7 cellular contexts compared by ENCODE assay signal in genomic region chr14:21095430-21096205, GRCh38. TPM values are rescaled to one million over a fixed set of nuclear protein-coding genes. Genes with fewer than 3 reads are reported as not detected.
DNase-seq lines count a peak whose midpoint lies in the region; ATAC-seq, FAIRE-seq and TF ChIP-seq lines count a peak whose summit lies in the region.
"Had no signal": no experiment of that assay in that cellular context is flagged by ENCODE, and none has a peak within 500 bp of the region (broad histone marks: within the 10 kb centered on the region; RNA-seq: fewer than 3 reads in every experiment).

No MANE protein-coding gene starts in this region.

- H3K27ac Mint-ChIP-seq in CD8-positive, alpha-beta T cell, result peak overlapping the region; percentile 57
- H3K27ac Mint-ChIP-seq in activated CD8-positive, alpha-beta T cell treated with anti-CD3 and anti-CD28 coated beads for 36 hours, result no peak overlapping the region

- peaks cover 24% of the 10 kb centered on the region for H3K4me1 Mint-ChIP-seq in CD8-positive, alpha-beta T cell (ENCODE audit: low read depth)
- H3K4me1 Mint-ChIP-seq in activated CD8-positive, alpha-beta T cell treated with anti-CD3 and anti-CD28 coated beads for 36 hours (ENCODE audit: low read depth), result peaks cover 18% of the 10 kb centered on the region

- TF ChIP-seq CTCF in CD8-positive, alpha-beta T cell (IDR thresholded peaks at IDR 0.05), result no peak
- TF ChIP-seq CTCF in activated CD8-positive, alpha-beta T cell treated with anti-CD3 and anti-CD28 coated beads for 36 hours (IDR thresholded peaks at IDR 0.05), result no peak

- no peaks in the 10 kb centered on the region for H3K36me3 ChIP-seq in CD8-positive, alpha-beta T cell (ENCODE audit: insufficient read depth, low read length)
- peaks cover 25% of the 10 kb centered on the region for H3K36me3 ChIP-seq in SK-N-MC (ENCODE audit: insufficient read depth, low read length)

- H3K4me1 ChIP-seq in CD8-positive, alpha-beta T cell (ENCODE audit: insufficient read depth, low read length), result peaks cover 22% of the 10 kb centered on the region

- no peaks in the 10 kb centered on the region for H3K9me3 ChIP-seq in CD8-positive, alpha-beta T cell (ENCODE audit: low read length)
- H3K9me3 ChIP-seq in SK-N-MC (ENCODE audit: low read depth, low read length), result no peaks in the 10 kb centered on the region

- H3K27ac ChIP-seq in CD8-positive, alpha-beta T cell (ENCODE audit: low read depth, low read length), result no peak overlapping the region
- peak overlapping the region; percentile 81 for H3K27ac ChIP-seq in SK-N-MC

- no peak for FAIRE-seq in urothelium cell line (lab: Jason Lieb, UNC)
- FAIRE-seq: G401.6 had no signal

- no peak overlapping the region for H3K4me3 Mint-ChIP-seq in CD8-positive, alpha-beta T cell
- no peak overlapping the region for H3K4me3 Mint-ChIP-seq in activated CD8-positive, alpha-beta T cell treated with anti-CD3 and anti-CD28 coated beads for 36 hours

- H3K36me3 Mint-ChIP-seq in CD8-positive, alpha-beta T cell, result peaks cover 5% of the 10 kb centered on the region
- H3K36me3 Mint-ChIP-seq in activated CD8-positive, alpha-beta T cell treated with anti-CD3 and anti-CD28 coated beads for 36 hours (ENCODE audit: low read depth), result peaks cover 2% of the 10 kb centered on the region

- POLR2A ChIA-PET in CD8-positive, alpha-beta T cell (lab: Charles Lee), result interaction anchor here (1.7 kb wide), 1 partner anchor 80 kb away, joined by 4 read pairs; no protein-coding TSS in a partner anchor
- POLR2A ChIA-PET in activated CD8-positive, alpha-beta T cell treated with anti-CD3 and anti-CD28 coated beads for 36 hours (lab: Charles Lee), result interaction anchor here (0.7 to 1.3 kb wide), 2 partner anchors 27 to 87 kb away, joined by 3 to 6 read pairs; no protein-coding TSS in a partner anchor

- H3K9me3 Mint-ChIP-seq in CD8-positive, alpha-beta T cell, result no peaks in the 10 kb centered on the region
- H3K9me3 Mint-ChIP-seq in activated CD8-positive, alpha-beta T cell treated with anti-CD3 and anti-CD28 coated beads for 36 hours, result no peaks in the 10 kb centered on the region

- no peak overlapping the region for H3K9ac ChIP-seq in SK-N-MC (ENCODE audit: insufficient read length)

- no peaks in the 10 kb centered on the region for H3K27me3 Mint-ChIP-seq in CD8-positive, alpha-beta T cell (ENCODE audit: low read depth)
- H3K27me3 Mint-ChIP-seq in activated CD8-positive, alpha-beta T cell treated with anti-CD3 and anti-CD28 coated beads for 36 hours, result no peaks in the 10 kb centered on the region

- intact Hi-C loops in CD8-positive, alpha-beta T cell (cut with DNase I, micrococcal nuclease), result no loop called here
- intact Hi-C loops in activated CD8-positive, alpha-beta T cell treated with anti-CD3 and anti-CD28 coated beads for 36 hours (cut with micrococcal nuclease), result no loop called here

- no peaks in the 10 kb centered on the region for H3K27me3 ChIP-seq in CD8-positive, alpha-beta T cell (ENCODE audit: insufficient read depth, low read length)

- CTCF ChIA-PET in CD8-positive, alpha-beta T cell (lab: Charles Lee), result interaction anchor here (0.7 to 7.3 kb wide), 9 partner anchors 10 to 124 kb away, joined by 3 to 252 read pairs (median 3); partner anchors contain the start of genes ARHGEF40 and TMEM253
- CTCF ChIA-PET in activated CD8-positive, alpha-beta T cell treated with anti-CD3 and anti-CD28 coated beads for 36 hours (lab: Charles Lee), result interaction anchor here (0.8 to 7.8 kb wide), 9 partner anchors 8 to 87 kb away, joined by 3 to 224 read pairs (median 13); partner anchors contain the start of genes ARHGEF40, NDRG2 and TMEM253

- no peak overlapping the region for H3K4me3 ChIP-seq in CD8-positive, alpha-beta T cell (ENCODE audit: low read depth, low read length)
- no peak overlapping the region for H3K4me3 ChIP-seq in SK-N-MC

- no peak for ATAC-seq in CD8-positive, alpha-beta T cell
- no peak for ATAC-seq in activated CD8-positive, alpha-beta T cell treated with anti-CD3 and anti-CD28 coated beads for 36 hours
- ATAC-seq in HG03342 (IDR thresholded peaks at IDR 0.05; ENCODE audit: unreplicated experiment), result no peak

- no peak for DNase-seq in CD8-positive, alpha-beta T cell
- DNase-seq in SK-N-MC (ENCODE audit: low read depth, low spot score) (no peak), left kidney (ENCODE audit: low read depth, low spot score) (peak; percentile 35), urothelium cell line (ENCODE audit: low spot score) (no peak)
- no peak for DNase-seq in activated CD8-positive, alpha-beta T cell treated with anti-CD3 and anti-CD28 coated beads for 36 hours

RNA-seq across cellular contexts. Expression of gene ZNF219, which starts 2.8 kb away (rescaled TPM):
- 1 to 10 TPM; 6.8 to 7.4 TPM for total RNA-seq in CD8-positive, alpha-beta T cell
- 1 to 10 TPM; 7.2 to 8.2 TPM for total RNA-seq in activated CD8-positive, alpha-beta T cell treated with anti-CD3 and anti-CD28 coated beads for 36 hours

RNA-seq across cellular contexts. Expression of gene TMEM253, which starts 5.2 kb away (rescaled TPM):
- not detected for total RNA-seq in CD8-positive, alpha-beta T cell
- not detected for total RNA-seq in activated CD8-positive, alpha-beta T cell treated with anti-CD3 and anti-CD28 coated beads for 36 hours

RNA-seq across cellular contexts. Expression of gene ARHGEF40, which starts 25.5 kb away (rescaled TPM):
- total RNA-seq in CD8-positive, alpha-beta T cell, result under 1 TPM; 0.76 to 0.92 TPM
- total RNA-seq in activated CD8-positive, alpha-beta T cell treated with anti-CD3 and anti-CD28 coated beads for 36 hours, result under 1 TPM; 0.18 to 0.23 TPM

RNA-seq across cellular contexts. Expression of gene RNASE8, which starts 38.0 kb away (rescaled TPM):
- total RNA-seq in CD8-positive, alpha-beta T cell, result not detected
- not detected for total RNA-seq in activated CD8-positive, alpha-beta T cell treated with anti-CD3 and anti-CD28 coated beads for 36 hours

RNA-seq across cellular contexts. Expression of gene RNASE7, which starts 53.5 kb away (rescaled TPM):
- not detected for total RNA-seq in CD8-positive, alpha-beta T cell
- not detected for total RNA-seq in activated CD8-positive, alpha-beta T cell treated with anti-CD3 and anti-CD28 coated beads for 36 hours
